In genomic region chr10:26323219-26323618, GRCh38 we compare ENCODE assay signal across 21 cellular contexts.
DNase-seq lines count a peak whose midpoint lies in the region; ATAC-seq, FAIRE-seq and TF ChIP-seq lines count a peak whose summit lies in the region.
"Had no signal": no experiment of that assay in that cellular context is flagged by ENCODE, and none has a peak within 500 bp of the region (broad histone marks: within the 10 kb centered on the region; RNA-seq: fewer than 3 reads in every experiment).

No MANE protein-coding gene starts in this region.

- in situ Hi-C loops in Caki2 (cut with HindIII; ENCODE audit: low pct_unique_long_range_greater_than_20kb, low sequenced_read_pairs), result no loop called here
- in situ Hi-C loops in K562 (cut with MboI), result no loop called here
- in situ Hi-C loops in ACHN (cut with HindIII; ENCODE audit: low pct_ligation_motif_present, low pct_unique_long_range_greater_than_20kb, low sequenced_read_pairs), result no loop called here

- ATAC-seq in K562 (no peak), HG03520 (IDR thresholded peaks at IDR 0.05; ENCODE audit: unreplicated experiment) (no peak)
- ATAC-seq: GM12878 had no signal

- CTCF ChIA-PET in K562 (lab: Yijun Ruan, JAX; ENCODE audit: low intra/inter-chr PET ratio), result no interaction called here

- no peak for TF ChIP-seq POLR2A in K562 (conservative IDR thresholded peaks at IDR 0.05)

- intact Hi-C loops in K562 (cut with micrococcal nuclease), result no loop called here

- no peak overlapping the region for H3K27ac ChIP-seq in K562 (ENCODE audit: extremely low read depth, low read depth, low read length)
- H3K27ac ChIP-seq: BLaER1, GM23248, KMS-11 had no signal

- no peaks in the 10 kb centered on the region for H3K4me1 ChIP-seq in K562 (replicated peaks in 1 of 2; ENCODE audit: control insufficient read depth in 2 of 2, insufficient read depth in 2 of 2, low read length in 2 of 2)
- H3K4me1 ChIP-seq: BLaER1 had no signal

- TF ChIP-seq CTCF in K562 (IDR thresholded peaks at IDR 0.05 in 2 of 3, conservative IDR thresholded peaks at IDR 0.05 in 1 of 3; ENCODE audit: insufficient read depth in 2 of 3, low read depth in 1 of 3, low read length in 3 of 3), result no peak

- FAIRE-seq in K562 (lab: Jason Lieb, UNC), result no peak
- FAIRE-seq: GM12878, H54, HTR-8/SVneo had no signal

- DNase-seq in SIG-M5 treated with dmso at 0.1 percent for 504 hours (lab: John Stamatoyannopoulos, UW; ENCODE audit: unreplicated experiment), result peak; percentile 6
- no peak for DNase-seq in SIG-M5 (lab: John Stamatoyannopoulos, UW)
- DNase-seq in Caki2 (ENCODE audit: low read depth), result peak; percentile 10
- no peak for DNase-seq in K562 (ENCODE audit: extremely low read depth in 1 of 4, low spot score in 3 of 4)
- no peak for DNase-seq in superior temporal gyrus (ENCODE audit: extremely low spot score)
- DNase-seq in ACHN, result no peak
- DNase-seq: 8988T; Calu3; CD4-positive, alpha-beta memory T cell; DMS 273 treated with DMSO at 0.1 percent for 48 hours; DMS53; DND-41; EL; GM23248; HCEC 1CT had no signal

- H2AFZ ChIP-seq in K562 (ENCODE audit: low read depth, low read length), result no peak overlapping the region
- H2AFZ ChIP-seq: GM23248 had no signal

- BruUV-seq in K562 (replicated peaks; lab: Mats Ljungman, UMichigan), result no TSS peak

- 1% methylated on average over 3 of the region's 3 CpGs for WGBS in K562 (ENCODE audit: insufficient coverage, low coverage, missing lambda C conversion rate)

- no peaks in the 10 kb centered on the region for H3K36me3 ChIP-seq in K562 (ENCODE audit: control insufficient read depth, insufficient read depth, low read length)
- H3K36me3 ChIP-seq: BLaER1 had no signal

- no peaks in the 10 kb centered on the region for H3K27me3 ChIP-seq in K562 (ENCODE audit: control insufficient read depth in 2 of 2, insufficient read depth in 2 of 2, low read length in 2 of 2)
- H3K27me3 ChIP-seq: BLaER1 had no signal

- H4K20me1 ChIP-seq in K562 (replicated peaks; ENCODE audit: control insufficient read depth, insufficient read depth, low read length), result no peaks in the 10 kb centered on the region
- H4K20me1 ChIP-seq: BLaER1 had no signal

- H3K9me3 ChIP-seq in K562 (replicated peaks; ENCODE audit: control insufficient read depth, insufficient read depth, low read depth, low read length), result no peaks in the 10 kb centered on the region

- H3K4me3 ChIP-seq in K562, result no peak overlapping the region
- H3K4me3 ChIP-seq: BLaER1, GM12878, GM23248 had no signal

- H3K9ac ChIP-seq in K562 (ENCODE audit: insufficient read depth in 1 of 2, low read depth in 2 of 2, low read length in 2 of 2), result no peak overlapping the region
- H3K9ac ChIP-seq: BLaER1, GM23248, KMS-11 had no signal

- no peak overlapping the region for H3K4me2 ChIP-seq in K562 (ENCODE audit: insufficient read depth, low read length)
- H3K4me2 ChIP-seq: BLaER1, KMS-11 had no signal

- no peak for TF ChIP-seq RAD21 in K562 (CRISPR knock-in tag; conservative IDR thresholded peaks at IDR 0.05 in 1 of 2, IDR thresholded peaks at IDR 0.05 in 1 of 2)

- no peaks in the 10 kb centered on the region for H3K79me2 ChIP-seq in K562 (ENCODE audit: control insufficient read depth, insufficient read depth, low read length)

- no peak for TF ChIP-seq EP300 in K562 (IDR thresholded peaks at IDR 0.05; ENCODE audit: low read length)

- no peaks in the 10 kb centered on the region for H3K9me1 ChIP-seq in K562 (ENCODE audit: control insufficient read depth, insufficient read depth, low read length)

- POLR2A ChIA-PET in K562 (lab: Yijun Ruan, JAX), result no interaction called here

TF ChIP-seq in K562, 482 proteins besides CTCF, POLR2A, EP300 and RAD21:
- TF ChIP-seq ZBED1 (IDR thresholded peaks at IDR 0.05) (no peak), SUPT5H (IDR thresholded peaks at IDR 0.05) (no peak), ZNF583 (CRISPR knock-in tag; IDR thresholded peaks at IDR 0.05) (no peak), MAFK (IDR thresholded peaks at IDR 0.05; ENCODE audit: low read length) (peak; percentile 86), NFE2 (IDR thresholded peaks at IDR 0.05; ENCODE audit: low read depth) (peak; percentile 45; the same call in 1 of the 2 replicates), ZNF316 (IDR thresholded peaks at IDR 0.05) (peak; percentile 88), MAFG (tag; conservative IDR thresholded peaks at IDR 0.05) (peak; percentile 89), MAFF (IDR thresholded peaks at IDR 0.05; ENCODE audit: low read length) (peak; percentile 87), ZNF644 (tag; IDR thresholded peaks at IDR 0.05; ENCODE audit: low read depth) (no peak), C11orf30 (IDR thresholded peaks at IDR 0.05; ENCODE audit: low read depth) (peak; percentile 80), NFE2L1 (tag; IDR thresholded peaks at IDR 0.05; ENCODE audit: borderline replicate concordance, low read depth) (peak; percentile 63; the same call in 1 of the 2 replicates)

Comparison
In these comparisons a context has a peak if more than half of its experiments do, and no peak if none do; other contexts are left out.
1. DNase-seq: peak in SIG-M5 treated with dmso at 0.1 percent for 504 hours (single experiment) and Caki2 (single experiment); none in SIG-M5 (single experiment), K562 (0 of 4), superior temporal gyrus (single experiment) and ACHN (single experiment).